ENCODE assay signal across 8 cellular contexts in the genomic region with DNA sequence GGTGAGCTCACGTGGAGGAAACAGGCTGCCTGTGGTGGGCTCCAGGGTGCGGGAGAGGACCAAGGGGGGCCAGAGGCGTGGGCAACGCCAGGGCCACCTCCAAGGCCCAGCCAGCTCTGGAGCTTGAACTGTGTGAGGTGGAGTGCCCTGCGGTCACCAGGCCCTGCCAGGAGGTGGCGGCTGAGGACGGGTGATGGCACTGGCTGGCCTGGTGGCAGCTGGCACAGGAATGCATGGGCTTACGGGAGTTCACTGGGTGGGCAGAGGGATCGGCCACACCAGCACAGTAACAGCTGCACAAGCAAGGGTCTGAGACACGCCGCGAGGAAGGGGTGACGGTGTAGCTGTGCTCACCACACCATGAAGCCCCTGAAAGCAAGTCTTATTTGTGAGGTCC. TPM values are rescaled to one million over a fixed set of nuclear protein-coding genes. Genes with fewer than 3 reads are reported as not detected.
A peak's percentile ranks its signal among the peaks of the same experiment; 100 is the strongest.
DNase-seq lines count a peak whose midpoint lies in the region; ATAC-seq, FAIRE-seq and TF ChIP-seq lines count a peak whose summit lies in the region.

No MANE protein-coding gene starts in this region.

- H3K79me2 ChIP-seq in HepG2 (ENCODE audit: insufficient read depth, low read length), result peaks cover 27% of the 10 kb centered on the region

- TF ChIP-seq EP300 in HepG2 (IDR thresholded peaks at IDR 0.05; ENCODE audit: low read depth in 2 of 2, low read length in 2 of 2), result no peak
- no peak for TF ChIP-seq EP300 in HepG2 (CRISPR knock-in tag; IDR thresholded peaks at IDR 0.05; ENCODE audit: borderline replicate concordance)
- TF ChIP-seq EP300 in upper lobe of left lung (IDR thresholded peaks at IDR 0.05), result no peak

- H3K27ac ChIP-seq in heart left ventricle (no peak overlapping the region), HepG2 (ENCODE audit: extremely low read length, insufficient read depth, low read length) (no peak overlapping the region), upper lobe of left lung (no peak overlapping the region)

- H2AFZ ChIP-seq in HepG2 (ENCODE audit: low read length), result no peak overlapping the region

- peak in 2 of 12 donors; percentile 22 to 37 for TF ChIP-seq CTCF in heart left ventricle (IDR thresholded peaks at IDR 0.05)
- 0 out of 2 replicates have a peak, but pooled peaks have one; percentile 8 for TF ChIP-seq CTCF in WI38 (IDR thresholded peaks at IDR 0.05; ENCODE audit: low read depth, low read length)
- peak; percentile 68 for TF ChIP-seq CTCF in HepG2 (CRISPR knock-in tag; IDR thresholded peaks at IDR 0.05)
- TF ChIP-seq CTCF in upper lobe of left lung (IDR thresholded peaks at IDR 0.05), result peak in 5 of 6 experiments; percentile 17 to 55 (median 31)

- H4K20me1 ChIP-seq in HepG2 (ENCODE audit: insufficient read depth, low read length), result no peaks in the 10 kb centered on the region; the same call in 1 of the 2 replicates

- POLR2A ChIA-PET in HepG2 (lab: Yijun Ruan, JAX), result no interaction called here

- H3K4me3 ChIP-seq in heart left ventricle, result no peak overlapping the region
- no peak overlapping the region for H3K4me3 ChIP-seq in WI38 (ENCODE audit: low read depth, low read length)
- H3K4me3 ChIP-seq in HepG2 (replicated peaks in 1 of 3; ENCODE audit: insufficient read depth in 1 of 3, low read depth in 2 of 3, low read length in 3 of 3), result no peak overlapping the region
- no peak overlapping the region for H3K4me3 ChIP-seq in upper lobe of left lung

- ATAC-seq in heart left ventricle (peak in 2 of 4 donors; percentile 51 to 55), Right ventricle myocardium inferior (no peak), HepG2 (peak; percentile 61), upper lobe of left lung (ENCODE audit: low FRiP score in 2 of 2) (peak in 1 of 2 donors; percentile 25), GM18873 (IDR thresholded peaks at IDR 0.05; ENCODE audit: low FRiP score, unreplicated experiment) (no peak)

- H3K4me1 ChIP-seq in heart left ventricle (peaks cover 0 to 26% (median 12%) of the 10 kb centered on the region in 12 donors), HepG2 (ENCODE audit: insufficient read depth, low read length) (peaks cover 17% of the 10 kb centered on the region), upper lobe of left lung (peaks cover 10 to 30% (median 27%) of the 10 kb centered on the region in 4 donors)

- no TSS peak for BruUV-seq in HepG2 (replicated peaks; lab: Mats Ljungman, UMichigan)

- peak in 3 of 5 donors; percentile 17 to 49 (median 28) for DNase-seq in heart left ventricle
- DNase-seq in Right ventricle myocardium inferior (ENCODE audit: missing footprints), result no peak
- no peak for DNase-seq in HepG2 (ENCODE audit: low spot score)
- DNase-seq in upper lobe of left lung, result peak; percentile 21 to 80
- DNase-seq in SIG-M5 (lab: John Stamatoyannopoulos, UW), result no peak
- no peak for DNase-seq in DMS153 (lab: John Stamatoyannopoulos, UW)

- no peaks in the 10 kb centered on the region for H3K27me3 ChIP-seq in heart left ventricle
- H3K27me3 ChIP-seq in HepG2 (ENCODE audit: control insufficient read depth in 1 of 2, insufficient read depth in 2 of 2, low read length in 2 of 2), result no peaks in the 10 kb centered on the region
- no peaks in the 10 kb centered on the region for H3K27me3 ChIP-seq in upper lobe of left lung

- H3K4me2 ChIP-seq in HepG2 (ENCODE audit: low read depth, low read length), result no peak overlapping the region

- in situ Hi-C loops in HepG2 (cut with HindIII; ENCODE audit: extremely low pct_ligation_motif_present, low pct_unique_long_range_greater_than_20kb), result loop anchor here (10.0 kb wide), 1 partner anchor 91 kb away; a partner anchor contains a TSS

- H3K9me3 ChIP-seq in heart left ventricle, result no peaks in the 10 kb centered on the region
- no peaks in the 10 kb centered on the region for H3K9me3 ChIP-seq in HepG2 (ENCODE audit: low read length)
- H3K9me3 ChIP-seq in upper lobe of left lung, result no peaks in the 10 kb centered on the region

- FAIRE-seq in HepG2 (lab: Jason Lieb, UNC), result no peak

- WGBS in heart left ventricle, 4 donors, result 74 to 89% (median 88%) methylated on average over 9 to 13 of the region's 13 CpGs
- 95% methylated on average over 13 of the region's 13 CpGs for WGBS in HepG2 (ENCODE audit: low lambda C conversion rate)
- WGBS in upper lobe of left lung, 2 donors, result 88% methylated on average over 9 to 11 of the region's 13 CpGs

- intact Hi-C loops in heart left ventricle (cut with DNase I) (loop anchor here in 1 of 10 donors (10.0 kb wide), 1 partner anchor 221 kb away; no protein-coding TSS in a partner anchor), Right ventricle myocardium inferior (cut with DNase I) (no loop called here), HepG2 (cut with micrococcal nuclease; ENCODE audit: unreplicated experiment) (no loop called here)

- H3K9ac ChIP-seq in HepG2 (ENCODE audit: insufficient read depth, low read depth, low read length), result no peak overlapping the region

- peaks cover 0 to 66% (median 48%) of the 10 kb centered on the region in 9 donors for H3K36me3 ChIP-seq in heart left ventricle
- peaks cover 30 to 56% of the 10 kb centered on the region in 2 experiments; a peak in 4 of 5 replicates for H3K36me3 ChIP-seq in HepG2 (replicated peaks in 1 of 2; ENCODE audit: control insufficient read depth in 1 of 2, insufficient read depth in 2 of 2, low read length in 2 of 2)
- H3K36me3 ChIP-seq in upper lobe of left lung, result peaks cover 15 to 69% (median 44%) of the 10 kb centered on the region in 4 donors

- CTCF ChIA-PET in HepG2 (lab: Yijun Ruan, JAX; ENCODE audit: low intra/inter-chr PET ratio, low total read pairs), result interaction anchor here (0.8 kb wide), 1 partner anchor 222 kb away, joined by 3 read pairs; no protein-coding TSS in a partner anchor

- TF ChIP-seq POLR2A in heart left ventricle (IDR thresholded peaks at IDR 0.05) (no peak), HepG2 (IDR thresholded peaks at IDR 0.05; ENCODE audit: insufficient read depth in 1 of 2, low read depth in 2 of 2, low read length in 2 of 2) (no peak), upper lobe of left lung (IDR thresholded peaks at IDR 0.05) (no peak)

- peak; percentile 61 for TF ChIP-seq RAD21 in HepG2 (CRISPR knock-in tag; IDR thresholded peaks at IDR 0.05)

TF ChIP-seq in HepG2, 621 proteins besides CTCF, POLR2A, EP300 and RAD21 (continues in another document):
- TF ChIP-seq, protein P1, sequence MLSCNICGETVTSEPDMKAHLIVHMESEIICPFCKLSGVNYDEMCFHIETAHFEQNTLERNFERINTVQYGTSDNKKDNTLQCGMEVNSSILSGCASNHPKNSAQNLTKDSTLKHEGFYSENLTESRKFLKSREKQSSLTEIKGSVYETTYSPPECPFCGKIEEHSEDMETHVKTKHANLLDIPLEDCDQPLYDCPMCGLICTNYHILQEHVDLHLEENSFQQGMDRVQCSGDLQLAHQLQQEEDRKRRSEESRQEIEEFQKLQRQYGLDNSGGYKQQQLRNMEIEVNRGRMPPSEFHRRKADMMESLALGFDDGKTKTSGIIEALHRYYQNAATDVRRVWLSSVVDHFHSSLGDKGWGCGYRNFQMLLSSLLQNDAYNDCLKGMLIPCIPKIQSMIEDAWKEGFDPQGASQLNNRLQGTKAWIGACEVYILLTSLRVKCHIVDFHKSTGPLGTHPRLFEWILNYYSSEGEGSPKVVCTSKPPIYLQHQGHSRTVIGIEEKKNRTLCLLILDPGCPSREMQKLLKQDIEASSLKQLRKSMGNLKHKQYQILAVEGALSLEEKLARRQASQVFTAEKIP (CRISPR knock-in tag; IDR thresholded peaks at IDR 0.05; ENCODE audit: borderline replicate concordance), result no peak
- peak; percentile 95 for TF ChIP-seq HNRNPL (IDR thresholded peaks at IDR 0.05; ENCODE audit: low read depth, low read length)
- TF ChIP-seq, protein P2, sequence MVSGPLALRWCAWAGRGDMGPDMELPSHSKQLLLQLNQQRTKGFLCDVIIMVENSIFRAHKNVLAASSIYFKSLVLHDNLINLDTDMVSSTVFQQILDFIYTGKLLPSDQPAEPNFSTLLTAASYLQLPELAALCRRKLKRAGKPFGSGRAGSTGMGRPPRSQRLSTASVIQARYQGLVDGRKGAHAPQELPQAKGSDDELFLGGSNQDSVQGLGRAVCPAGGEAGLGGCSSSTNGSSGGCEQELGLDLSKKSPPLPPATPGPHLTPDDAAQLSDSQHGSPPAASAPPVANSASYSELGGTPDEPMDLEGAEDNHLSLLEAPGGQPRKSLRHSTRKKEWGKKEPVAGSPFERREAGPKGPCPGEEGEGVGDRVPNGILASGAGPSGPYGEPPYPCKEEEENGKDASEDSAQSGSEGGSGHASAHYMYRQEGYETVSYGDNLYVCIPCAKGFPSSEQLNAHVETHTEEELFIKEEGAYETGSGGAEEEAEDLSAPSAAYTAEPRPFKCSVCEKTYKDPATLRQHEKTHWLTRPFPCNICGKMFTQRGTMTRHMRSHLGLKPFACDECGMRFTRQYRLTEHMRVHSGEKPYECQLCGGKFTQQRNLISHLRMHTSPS (CRISPR knock-in tag; IDR thresholded peaks at IDR 0.05; ENCODE audit: low read depth), result peak; percentile 56; the same call in 1 of the 2 replicates
- TF ChIP-seq STAG1 (CRISPR knock-in tag; IDR thresholded peaks at IDR 0.05), result peak; percentile 76

RNA-seq across cellular contexts. Expression of a gene that starts 15.8 kb away (rescaled TPM):
- 10 to 100 TPM; 36.9 to 57.2 (median 44.9) TPM for total RNA-seq in heart left ventricle
- polyA plus RNA-seq in heart left ventricle, result 10 to 100 TPM; 27.4 to 49.6 TPM
- total RNA-seq in Right ventricle myocardium inferior, result 46.8 TPM
- 19.4 and 25.9 TPM in 2 replicates for total RNA-seq in HepG2 (2016; rRNA removed; fragmentation: Illumina TruSeq; extraction: Trizol)
- 21.8 and 24.1 TPM in 2 replicates for total RNA-seq in HepG2 (2016; cell fraction: cytosol; rRNA removed; fragmentation: Illumina TruSeq; extraction: Trizol; ENCODE audit: low read depth)
- 18.0 and 24.4 TPM in 2 replicates for total RNA-seq in HepG2 (2016; cell fraction: insoluble cytoplasmic fraction; rRNA removed; fragmentation: Illumina TruSeq; extraction: Trizol)
- total RNA-seq in HepG2 (2016; cell fraction: membrane; rRNA removed; fragmentation: Illumina TruSeq; extraction: Trizol), result 16.0 and 17.9 TPM in 2 replicates
- 11.3 and 14.6 TPM in 2 replicates for total RNA-seq in HepG2 (2016; cell fraction: nucleus; rRNA removed; fragmentation: Illumina TruSeq; extraction: Trizol)
- 44.2 and 47.5 TPM in 2 replicates for polyA plus RNA-seq in HepG2 (2011; rRNA removed)
- polyA plus RNA-seq in HepG2 (2011; cell fraction: cytosol; rRNA removed), result 27.1 and 38.7 TPM in 2 replicates
- polyA plus RNA-seq in HepG2 (2011; cell fraction: nucleus; rRNA removed), result 59.6 and 61.9 TPM in 2 replicates
- polyA plus RNA-seq in HepG2 (2012), result 31.4 and 32.5 TPM in 2 replicates
- 23.1 and 26.1 TPM in 2 replicates for polyA plus RNA-seq in HepG2 (2016; cell fraction: cytosol; fragmentation: Illumina TruSeq; extraction: Trizol; ENCODE audit: low read depth)
- 40.7 and 53.4 TPM in 2 replicates for polyA plus RNA-seq in HepG2 (2016; cell fraction: insoluble cytoplasmic fraction; fragmentation: Illumina TruSeq; extraction: Trizol; ENCODE audit: low read depth)
- polyA plus RNA-seq in HepG2 (2016; cell fraction: membrane; fragmentation: Illumina TruSeq; extraction: Trizol; ENCODE audit: low read depth), result 25.9 and 29.3 TPM in 2 replicates
- polyA plus RNA-seq in HepG2 (2016; cell fraction: nucleus; fragmentation: Illumina TruSeq; extraction: Trizol; ENCODE audit: insufficient read depth, low read depth), result 27.5 and 35.7 TPM in 2 replicates
- 19.2 and 101 TPM in 2 replicates for polyA minus RNA-seq in HepG2 (2011; rRNA and poly(A)+ RNA removed; ENCODE audit: low replicate concordance)
- 14.2 and 15.4 TPM in 2 replicates for polyA minus RNA-seq in HepG2 (2011; cell fraction: cytosol; rRNA and poly(A)+ RNA removed)
- polyA minus RNA-seq in HepG2 (2011; cell fraction: nucleus; rRNA and poly(A)+ RNA removed), result 17.4 and 24.5 TPM in 2 replicates
- 10 to 100 TPM; 39.5 to 97.4 (median 53.4) TPM for total RNA-seq in upper lobe of left lung

Comparison
In these comparisons a context has a peak if more than half of its experiments do, and no peak if none do; other contexts are left out.
1. DNase-seq: peak in heart left ventricle (3 of 5) and upper lobe of left lung (2 of 2); none in Right ventricle myocardium inferior (single experiment), HepG2 (single experiment), SIG-M5 (single experiment) and DMS153 (single experiment).